In the genomic region with DNA sequence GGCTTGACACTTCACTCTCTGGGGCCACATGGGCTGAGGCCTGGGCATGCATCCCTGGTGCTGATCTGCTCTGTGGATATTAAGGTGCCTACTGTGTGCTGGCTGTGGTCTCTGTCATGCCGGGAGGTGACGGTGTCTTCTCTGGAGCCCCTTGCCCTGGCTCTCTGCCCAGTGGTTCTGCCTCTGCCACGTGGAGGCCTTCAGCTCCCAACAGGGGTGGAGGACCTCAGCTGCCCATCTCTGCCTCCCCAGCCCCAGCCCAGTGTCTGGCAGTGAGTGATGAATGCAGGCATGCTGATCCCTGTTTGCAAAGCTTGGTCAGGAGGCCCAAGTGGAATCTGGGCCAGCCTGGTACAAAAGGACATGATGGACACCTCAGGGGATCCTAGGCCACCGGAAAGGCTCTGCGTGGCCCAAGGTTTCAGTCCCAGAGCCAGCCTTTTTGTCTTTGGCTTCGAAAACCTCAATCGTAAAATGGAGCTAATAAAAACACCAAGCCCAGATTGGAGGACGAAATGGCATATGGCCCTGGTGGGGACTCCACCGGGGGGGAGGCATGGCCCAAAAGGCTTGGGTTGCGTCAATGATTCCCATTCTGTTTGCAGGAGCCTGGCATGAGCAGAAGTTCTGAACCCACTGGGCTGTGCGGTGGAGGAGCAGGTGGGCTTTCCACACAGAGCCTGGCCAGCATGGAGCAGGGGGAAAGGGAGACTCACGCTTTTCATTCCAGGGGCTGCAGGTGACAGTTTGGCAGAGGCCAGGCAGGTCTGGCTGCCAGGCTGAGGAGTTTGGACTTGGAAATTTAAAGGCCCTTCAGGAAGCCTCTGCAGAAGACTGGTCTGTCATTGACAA, we compare ENCODE assay signal across 3 cellular contexts.
TF ChIP-seq lines count a peak whose summit lies in the region.

No MANE protein-coding gene starts in this region.

TF ChIP-seq in SK-N-SH, 30 proteins besides CTCF, POLR2A, EP300 and RAD21:
- TF ChIP-seq, protein P1, sequence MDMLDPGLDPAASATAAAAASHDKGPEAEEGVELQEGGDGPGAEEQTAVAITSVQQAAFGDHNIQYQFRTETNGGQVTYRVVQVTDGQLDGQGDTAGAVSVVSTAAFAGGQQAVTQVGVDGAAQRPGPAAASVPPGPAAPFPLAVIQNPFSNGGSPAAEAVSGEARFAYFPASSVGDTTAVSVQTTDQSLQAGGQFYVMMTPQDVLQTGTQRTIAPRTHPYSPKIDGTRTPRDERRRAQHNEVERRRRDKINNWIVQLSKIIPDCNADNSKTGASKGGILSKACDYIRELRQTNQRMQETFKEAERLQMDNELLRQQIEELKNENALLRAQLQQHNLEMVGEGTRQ (IDR thresholded peaks at IDR 0.05; ENCODE audit: borderline replicate concordance, low read depth, low read length) = no peak
- TF ChIP-seq CHD2 (IDR thresholded peaks at IDR 0.05; ENCODE audit: low read length, partially characterized antibody) (no peak), FOXJ3 (CRISPR knock-in tag; IDR thresholded peaks at IDR 0.05) (no peak), NFIC (IDR thresholded peaks at IDR 0.05; ENCODE audit: borderline replicate concordance) (no peak), TAF1 (IDR thresholded peaks at IDR 0.05; ENCODE audit: borderline replicate concordance, low read depth, low read length) (no peak), ELF1 (IDR thresholded peaks at IDR 0.05) (no peak), TEAD4 (IDR thresholded peaks at IDR 0.05; ENCODE audit: borderline replicate concordance, insufficient read depth) (no peak), FOXM1 (IDR thresholded peaks at IDR 0.05; ENCODE audit: low read depth) (no peak), POLR2AphosphoS5 (IDR thresholded peaks at IDR 0.05; ENCODE audit: low read depth, low read length) (no peak)
- TF ChIP-seq, protein P2, sequence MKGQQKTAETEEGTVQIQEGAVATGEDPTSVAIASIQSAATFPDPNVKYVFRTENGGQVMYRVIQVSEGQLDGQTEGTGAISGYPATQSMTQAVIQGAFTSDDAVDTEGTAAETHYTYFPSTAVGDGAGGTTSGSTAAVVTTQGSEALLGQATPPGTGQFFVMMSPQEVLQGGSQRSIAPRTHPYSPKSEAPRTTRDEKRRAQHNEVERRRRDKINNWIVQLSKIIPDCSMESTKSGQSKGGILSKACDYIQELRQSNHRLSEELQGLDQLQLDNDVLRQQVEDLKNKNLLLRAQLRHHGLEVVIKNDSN (IDR thresholded peaks at IDR 0.05; ENCODE audit: borderline replicate concordance, low read depth) = no peak
- TF ChIP-seq, protein P3, sequence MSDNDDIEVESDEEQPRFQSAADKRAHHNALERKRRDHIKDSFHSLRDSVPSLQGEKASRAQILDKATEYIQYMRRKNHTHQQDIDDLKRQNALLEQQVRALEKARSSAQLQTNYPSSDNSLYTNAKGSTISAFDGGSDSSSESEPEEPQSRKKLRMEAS (IDR thresholded peaks at IDR 0.05; ENCODE audit: low read depth) = no peak
- TF ChIP-seq, protein P4, sequence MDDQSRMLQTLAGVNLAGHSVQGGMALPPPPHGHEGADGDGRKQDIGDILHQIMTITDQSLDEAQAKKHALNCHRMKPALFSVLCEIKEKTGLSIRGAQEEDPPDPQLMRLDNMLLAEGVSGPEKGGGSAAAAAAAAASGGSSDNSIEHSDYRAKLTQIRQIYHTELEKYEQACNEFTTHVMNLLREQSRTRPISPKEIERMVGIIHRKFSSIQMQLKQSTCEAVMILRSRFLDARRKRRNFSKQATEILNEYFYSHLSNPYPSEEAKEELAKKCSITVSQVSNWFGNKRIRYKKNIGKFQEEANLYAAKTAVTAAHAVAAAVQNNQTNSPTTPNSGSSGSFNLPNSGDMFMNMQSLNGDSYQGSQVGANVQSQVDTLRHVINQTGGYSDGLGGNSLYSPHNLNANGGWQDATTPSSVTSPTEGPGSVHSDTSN (IDR thresholded peaks at IDR 0.05) = no peak

TF ChIP-seq in SK-N-SH treated with all-trans-retinoic acid at 6 μM for 48 hours, 23 proteins besides CTCF, POLR2A, EP300 and RAD21:
- no peak for TF ChIP-seq ZFP30 (CRISPR knock-in tag; IDR thresholded peaks at IDR 0.05)
- TF ChIP-seq, protein P5, sequence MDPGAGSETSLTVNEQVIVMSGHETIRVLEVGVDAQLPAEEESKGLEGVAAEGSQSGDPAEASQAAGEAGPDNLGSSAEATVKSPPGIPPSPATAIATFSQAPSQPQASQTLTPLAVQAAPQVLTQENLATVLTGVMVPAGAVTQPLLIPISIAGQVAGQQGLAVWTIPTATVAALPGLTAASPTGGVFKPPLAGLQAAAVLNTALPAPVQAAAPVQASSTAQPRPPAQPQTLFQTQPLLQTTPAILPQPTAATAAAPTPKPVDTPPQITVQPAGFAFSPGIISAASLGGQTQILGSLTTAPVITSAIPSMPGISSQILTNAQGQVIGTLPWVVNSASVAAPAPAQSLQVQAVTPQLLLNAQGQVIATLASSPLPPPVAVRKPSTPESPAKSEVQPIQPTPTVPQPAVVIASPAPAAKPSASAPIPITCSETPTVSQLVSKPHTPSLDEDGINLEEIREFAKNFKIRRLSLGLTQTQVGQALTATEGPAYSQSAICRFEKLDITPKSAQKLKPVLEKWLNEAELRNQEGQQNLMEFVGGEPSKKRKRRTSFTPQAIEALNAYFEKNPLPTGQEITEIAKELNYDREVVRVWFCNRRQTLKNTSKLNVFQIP (CRISPR knock-in tag; IDR thresholded peaks at IDR 0.05; ENCODE audit: borderline replicate concordance, low read depth) = no peak
- TF ChIP-seq RARB (CRISPR knock-in tag; IDR thresholded peaks at IDR 0.05) = no peak
- TF ChIP-seq TOX (CRISPR knock-in tag; IDR thresholded peaks at IDR 0.05; ENCODE audit: borderline replicate concordance) = no peak
- no peak for TF ChIP-seq ZNF8 (CRISPR knock-in tag; IDR thresholded peaks at IDR 0.05)
- no peak for TF ChIP-seq ARNTL (CRISPR knock-in tag; IDR thresholded peaks at IDR 0.05; ENCODE audit: borderline replicate concordance, low read depth)
- no peak for TF ChIP-seq SNAI2 (CRISPR knock-in tag; IDR thresholded peaks at IDR 0.05)
- TF ChIP-seq, protein P6, sequence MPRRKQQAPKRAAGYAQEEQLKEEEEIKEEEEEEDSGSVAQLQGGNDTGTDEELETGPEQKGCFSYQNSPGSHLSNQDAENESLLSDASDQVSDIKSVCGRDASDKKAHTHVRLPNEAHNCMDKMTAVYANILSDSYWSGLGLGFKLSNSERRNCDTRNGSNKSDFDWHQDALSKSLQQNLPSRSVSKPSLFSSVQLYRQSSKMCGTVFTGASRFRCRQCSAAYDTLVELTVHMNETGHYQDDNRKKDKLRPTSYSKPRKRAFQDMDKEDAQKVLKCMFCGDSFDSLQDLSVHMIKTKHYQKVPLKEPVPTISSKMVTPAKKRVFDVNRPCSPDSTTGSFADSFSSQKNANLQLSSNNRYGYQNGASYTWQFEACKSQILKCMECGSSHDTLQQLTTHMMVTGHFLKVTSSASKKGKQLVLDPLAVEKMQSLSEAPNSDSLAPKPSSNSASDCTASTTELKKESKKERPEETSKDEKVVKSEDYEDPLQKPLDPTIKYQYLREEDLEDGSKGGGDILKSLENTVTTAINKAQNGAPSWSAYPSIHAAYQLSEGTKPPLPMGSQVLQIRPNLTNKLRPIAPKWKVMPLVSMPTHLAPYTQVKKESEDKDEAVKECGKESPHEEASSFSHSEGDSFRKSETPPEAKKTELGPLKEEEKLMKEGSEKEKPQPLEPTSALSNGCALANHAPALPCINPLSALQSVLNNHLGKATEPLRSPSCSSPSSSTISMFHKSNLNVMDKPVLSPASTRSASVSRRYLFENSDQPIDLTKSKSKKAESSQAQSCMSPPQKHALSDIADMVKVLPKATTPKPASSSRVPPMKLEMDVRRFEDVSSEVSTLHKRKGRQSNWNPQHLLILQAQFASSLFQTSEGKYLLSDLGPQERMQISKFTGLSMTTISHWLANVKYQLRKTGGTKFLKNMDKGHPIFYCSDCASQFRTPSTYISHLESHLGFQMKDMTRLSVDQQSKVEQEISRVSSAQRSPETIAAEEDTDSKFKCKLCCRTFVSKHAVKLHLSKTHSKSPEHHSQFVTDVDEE (CRISPR knock-in tag; IDR thresholded peaks at IDR 0.05) = no peak
- TF ChIP-seq CSDC2 (CRISPR knock-in tag; IDR thresholded peaks at IDR 0.05) = no peak
- no peak for TF ChIP-seq GLIS3 (CRISPR knock-in tag; IDR thresholded peaks at IDR 0.05)
- TF ChIP-seq ISL1 (CRISPR knock-in tag; IDR thresholded peaks at IDR 0.05) = no peak
- no peak for TF ChIP-seq ZNF565 (CRISPR knock-in tag; conservative IDR thresholded peaks at IDR 0.05; ENCODE audit: low read depth)
- TF ChIP-seq ZFP3 (CRISPR knock-in tag; IDR thresholded peaks at IDR 0.05) = no peak
- TF ChIP-seq, protein P7, sequence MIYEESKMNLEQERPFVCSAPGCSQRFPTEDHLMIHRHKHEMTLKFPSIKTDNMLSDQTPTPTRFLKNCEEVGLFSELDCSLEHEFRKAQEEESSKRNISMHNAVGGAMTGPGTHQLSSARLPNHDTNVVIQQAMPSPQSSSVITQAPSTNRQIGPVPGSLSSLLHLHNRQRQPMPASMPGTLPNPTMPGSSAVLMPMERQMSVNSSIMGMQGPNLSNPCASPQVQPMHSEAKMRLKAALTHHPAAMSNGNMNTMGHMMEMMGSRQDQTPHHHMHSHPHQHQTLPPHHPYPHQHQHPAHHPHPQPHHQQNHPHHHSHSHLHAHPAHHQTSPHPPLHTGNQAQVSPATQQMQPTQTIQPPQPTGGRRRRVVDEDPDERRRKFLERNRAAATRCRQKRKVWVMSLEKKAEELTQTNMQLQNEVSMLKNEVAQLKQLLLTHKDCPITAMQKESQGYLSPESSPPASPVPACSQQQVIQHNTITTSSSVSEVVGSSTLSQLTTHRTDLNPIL (CRISPR knock-in tag; IDR thresholded peaks at IDR 0.05; ENCODE audit: low read depth) = no peak
- no peak for TF ChIP-seq PPARA (CRISPR knock-in tag; IDR thresholded peaks at IDR 0.05; ENCODE audit: borderline replicate concordance)
TF ChIP-seq in SK-N-SH treated with all-trans-retinoic acid at 6 μM for 48 hours: peak in this region for 0.

TF ChIP-seq in K562, 482 proteins besides CTCF, POLR2A, EP300 and RAD21:
- TF ChIP-seq, protein P8, sequence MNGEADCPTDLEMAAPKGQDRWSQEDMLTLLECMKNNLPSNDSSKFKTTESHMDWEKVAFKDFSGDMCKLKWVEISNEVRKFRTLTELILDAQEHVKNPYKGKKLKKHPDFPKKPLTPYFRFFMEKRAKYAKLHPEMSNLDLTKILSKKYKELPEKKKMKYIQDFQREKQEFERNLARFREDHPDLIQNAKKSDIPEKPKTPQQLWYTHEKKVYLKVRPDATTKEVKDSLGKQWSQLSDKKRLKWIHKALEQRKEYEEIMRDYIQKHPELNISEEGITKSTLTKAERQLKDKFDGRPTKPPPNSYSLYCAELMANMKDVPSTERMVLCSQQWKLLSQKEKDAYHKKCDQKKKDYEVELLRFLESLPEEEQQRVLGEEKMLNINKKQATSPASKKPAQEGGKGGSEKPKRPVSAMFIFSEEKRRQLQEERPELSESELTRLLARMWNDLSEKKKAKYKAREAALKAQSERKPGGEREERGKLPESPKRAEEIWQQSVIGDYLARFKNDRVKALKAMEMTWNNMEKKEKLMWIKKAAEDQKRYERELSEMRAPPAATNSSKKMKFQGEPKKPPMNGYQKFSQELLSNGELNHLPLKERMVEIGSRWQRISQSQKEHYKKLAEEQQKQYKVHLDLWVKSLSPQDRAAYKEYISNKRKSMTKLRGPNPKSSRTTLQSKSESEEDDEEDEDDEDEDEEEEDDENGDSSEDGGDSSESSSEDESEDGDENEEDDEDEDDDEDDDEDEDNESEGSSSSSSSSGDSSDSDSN (IDR thresholded peaks at IDR 0.05; ENCODE audit: borderline replicate concordance in 1 of 2, low read depth in 2 of 2, low read length in 2 of 2) = no peak
- TF ChIP-seq ZFP30 (CRISPR knock-in tag; IDR thresholded peaks at IDR 0.05; ENCODE audit: borderline replicate concordance) = no peak
- no peak for TF ChIP-seq ZNF551 (CRISPR knock-in tag; IDR thresholded peaks at IDR 0.05)
- peak; percentile 82 for TF ChIP-seq ZKSCAN1 (IDR thresholded peaks at IDR 0.05; ENCODE audit: low read depth, low read length)
- TF ChIP-seq XRCC4 (IDR thresholded peaks at IDR 0.05; ENCODE audit: extremely low read depth, insufficient read depth, insufficient read length) = no peak
- no peak for TF ChIP-seq ELF1 (tag; IDR thresholded peaks at IDR 0.05)
